Comparison of ENCODE assay signal across 8 cellular contexts in genomic region chr3:183428140-183429023, GRCh38. TPM values are rescaled to one million over a fixed set of nuclear protein-coding genes. Genes with fewer than 3 reads are reported as not detected.
DNase-seq lines count a peak whose midpoint lies in the region; ATAC-seq, FAIRE-seq and TF ChIP-seq lines count a peak whose summit lies in the region.

Gene MCF2L2 (minus strand): TSS chr3:183428619. CDS start chr3:183427977, 642 bp downstream.

- no peak for FAIRE-seq in frontal cortex (lab: Jason Lieb, UNC)

- H3K9me3 ChIP-seq in Peyer's patch = no peaks in the 10 kb centered on the region

- H3K27me3 ChIP-seq in Peyer's patch = peaks cover 0 to 3% of the 10 kb centered on the region in 2 donors

- DNase-seq in AG20443 (ENCODE audit: low spot score) (peak; percentile 77), HT1080 (ENCODE audit: low read depth) (peak; percentile 50), Peyer's patch (peak; percentile 45 to 67 (median 60)), activated gamma-delta T cell treated with Interleukin-2 at 50 U/mL for 16 hours (peak; percentile 61), frontal cortex (ENCODE audit: low spot score in 2 of 2) (peak; percentile 79 to 81), nucleus accumbens (lab: John Stamatoyannopoulos, UW) (peak in 53 of 56 donors; percentile 12 to 82 (median 54)), superior temporal gyrus (ENCODE audit: extremely low spot score) (peak; percentile 75)

- H3K4me1 ChIP-seq in Peyer's patch = peaks cover 0 to 16% (median 5%) of the 10 kb centered on the region in 4 donors

- no peak for TF ChIP-seq POLR2A in Peyer's patch (IDR thresholded peaks at IDR 0.05)

- ATAC-seq in GM19372 (IDR thresholded peaks at IDR 0.05; ENCODE audit: low read depth, unreplicated experiment) = peak; percentile 73

- H3K27ac ChIP-seq in Peyer's patch = peak within 1 kb of the TSS in 1 of 4 donors; percentile 53

- TF ChIP-seq CTCF in Peyer's patch (IDR thresholded peaks at IDR 0.05) = no peak

- peak within 1 kb of the TSS; percentile 55 to 79 (median 70) for H3K4me3 ChIP-seq in Peyer's patch

- no peaks in the 10 kb centered on the region for H3K36me3 ChIP-seq in Peyer's patch

RNA-seq across cellular contexts. Expression of gene MCF2L2, which starts in this region (rescaled TPM):
- 1.8 and 3.4 TPM in 2 replicates for total RNA-seq in HT1080 (2014; rRNA removed; shearing (Covaris generic))
- polyA plus RNA-seq in HT1080 (2015; cell fraction: cytosol; rRNA removed) = 1.2 and 2.2 TPM in 2 replicates
- 1.8 and 4.6 TPM in 2 replicates for polyA plus RNA-seq in HT1080 (2015; cell fraction: nucleus; rRNA removed)
- total RNA-seq in Peyer's patch = 10 to 100 TPM in 1 of 4 donors, 1 to 10 TPM in 2, under 1 TPM in 1; 0.67 to 12.4 (median 1.1) TPM
- 42.0 TPM for total RNA-seq in frontal cortex
